8 cellular contexts compared by ENCODE assay signal in the genomic region with DNA sequence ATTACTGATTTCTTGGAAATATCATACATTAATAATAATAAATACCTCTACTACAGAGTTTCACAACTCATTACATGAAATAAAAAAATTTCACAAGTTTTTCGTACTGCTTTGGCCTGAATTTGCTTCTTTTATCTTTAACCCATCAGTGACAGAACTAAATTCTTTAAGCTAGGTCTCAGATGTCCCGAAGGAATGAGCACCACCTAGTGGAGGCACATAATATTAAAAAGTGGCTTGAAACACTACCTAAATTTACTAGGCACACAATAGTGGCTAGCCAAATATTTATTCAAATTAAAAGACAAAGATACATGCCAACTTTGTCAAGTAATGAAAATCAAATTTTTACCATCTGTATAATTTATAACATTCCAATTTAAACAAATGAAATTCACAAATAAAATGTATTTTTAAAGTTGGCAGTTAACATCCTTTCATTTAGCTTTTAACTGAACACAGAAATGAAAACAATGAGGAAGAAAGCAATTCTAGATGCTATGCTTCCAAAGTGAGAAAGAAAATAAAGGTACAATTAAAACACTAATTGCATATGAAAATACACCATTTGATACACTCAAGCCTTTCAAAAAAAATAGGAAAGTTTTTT.
A peak's percentile ranks its signal among the peaks of the same experiment; 100 is the strongest.
DNase-seq lines count a peak whose midpoint lies in the region; ATAC-seq and TF ChIP-seq lines count a peak whose summit lies in the region.

No MANE protein-coding gene starts in this region.

- CTCF ChIA-PET in T-cell (lab: Charles Lee): interaction anchor here (0.5 to 2.8 kb wide), 20 partner anchors 9 to 1611 kb away, joined by 3 to 17 read pairs (median 4); a partner anchor contains a TSS

- POLR2A ChIA-PET in T-cell (lab: Charles Lee): interaction anchor here (0.5 to 1.1 kb wide), 7 partner anchors 22 to 682 kb away, joined by 3 to 4 read pairs (median 3); no protein-coding TSS in a partner anchor

- no peaks in the 10 kb centered on the region for H3K9me3 Mint-ChIP-seq in T-cell
- H3K9me3 Mint-ChIP-seq in endothelial cell (ENCODE audit: unreplicated experiment): no peaks in the 10 kb centered on the region

- H3K27me3 Mint-ChIP-seq in T-cell: no peaks in the 10 kb centered on the region
- peaks cover 1% of the 10 kb centered on the region for H3K27me3 Mint-ChIP-seq in endothelial cell (ENCODE audit: unreplicated experiment)

- TF ChIP-seq CTCF in LNCAP (IDR thresholded peaks at IDR 0.05) (peak; percentile 75), endothelial cell (IDR thresholded peaks at IDR 0.05; ENCODE audit: unreplicated experiment) (peak; percentile 91), mucosa of descending colon (IDR thresholded peaks at IDR 0.05) (peak; percentile 34)

- DNase-seq in DMS 273 (lab: John Stamatoyannopoulos, UW; ENCODE audit: unreplicated experiment): peak; percentile 66
- DNase-seq in DMS 273 treated with DMSO at 0.1 percent for 48 hours (lab: John Stamatoyannopoulos, UW): no peak
- peak; percentile 7 for DNase-seq in GM19240 (ENCODE audit: insufficient read length, low spot score)
- DNase-seq in T-cell: peak in 12 of 34 experiments; percentile 6 to 47 (median 24)
- peak; percentile 39 for DNase-seq in endothelial cell (ENCODE audit: low spot score)
- DNase-seq in mucosa of descending colon: peak in 1 of 3 donors; percentile 62
- no peak for DNase-seq in ecto neural progenitor cell (ENCODE audit: low spot score)

- H3K4me3 Mint-ChIP-seq in T-cell (peak overlapping the region in 2 of 3 donors; percentile 7 to 84), endothelial cell (ENCODE audit: unreplicated experiment) (no peak overlapping the region)

- no peaks in the 10 kb centered on the region for H3K36me3 ChIP-seq in mucosa of descending colon (ENCODE audit: low read depth)

- ATAC-seq in T-cell (replicated peaks in 1 of 4) (peak; percentile 53 to 69 (median 58)), mucosa of descending colon (peak; percentile 71)

- peaks cover 11% of the 10 kb centered on the region for H3K4me1 ChIP-seq in mucosa of descending colon (ENCODE audit: low read depth)

- no peak overlapping the region for H3K4me3 ChIP-seq in mucosa of descending colon

- peaks cover under 1% of the 10 kb centered on the region for H3K36me3 Mint-ChIP-seq in T-cell
- no peaks in the 10 kb centered on the region for H3K36me3 Mint-ChIP-seq in endothelial cell (ENCODE audit: low read depth, unreplicated experiment)

- H3K4me1 Mint-ChIP-seq in T-cell (peaks cover 41 to 42% (median 42%) of the 10 kb centered on the region in 3 donors), endothelial cell (ENCODE audit: unreplicated experiment) (peaks cover 9% of the 10 kb centered on the region)

- no peaks in the 10 kb centered on the region for H3K9me3 ChIP-seq in mucosa of descending colon

- intact Hi-C loops in mucosa of descending colon (cut with DNase I, micrococcal nuclease): no loop called here

- no peak overlapping the region for H3K27ac Mint-ChIP-seq in T-cell
- no peak overlapping the region for H3K27ac Mint-ChIP-seq in endothelial cell (ENCODE audit: unreplicated experiment)

Comparison
In these comparisons a context has a peak if more than half of its experiments do, and no peak if none do; other contexts are left out.
1. DNase-seq: peak in DMS 273 (single experiment), GM19240 (single experiment) and endothelial cell (single experiment); none in DMS 273 treated with DMSO at 0.1 percent for 48 hours (single experiment) and ecto neural progenitor cell (single experiment).
2. CTCF ChIP-seq: peak in every context shown above with its lines; median percentile 91 in endothelial cell; 75 in LNCAP; 34 in mucosa of descending colon.